ENCODE assay signal across 24 cellular contexts in genomic region chrX:132676102-132676501, GRCh38.
"Had no signal": no experiment of that assay in that cellular context is flagged by ENCODE, and none has a peak within 500 bp of the region (broad histone marks: within the 10 kb centered on the region; RNA-seq: fewer than 3 reads in every experiment).

No MANE protein-coding gene starts in this region.

- H3K4me3 Mint-ChIP-seq: activated CD8-positive, alpha-beta T cell treated with anti-CD3 and anti-CD28 coated beads, Interleukin-2, amount 10 ng/mL, durations not matched to agents 7 days and 5 days; activated T-helper 1 cell treated with anti-CD3 and anti-CD28 coated beads, Interleukin-12 subunit alpha, Interleukin-12 subunit beta, Interleukin-2, Interleukin-4 antibody, amounts not matched to agents 30 ng/mL and 10 ng/mL and 1 ng/mL, durations not matched to agents 14 hours and 24 hours and 36 hours; nephron progenitor cell; stimulated activated naive CD8-positive, alpha-beta T cell treated with anti-CD3 and anti-CD28 coated beads, Interleukin-15, amount 100 ng/mL, for 72 hours had no signal

- H3K27ac Mint-ChIP-seq: activated CD8-positive, alpha-beta T cell treated with anti-CD3 and anti-CD28 coated beads, Interleukin-2, amount 10 ng/mL, durations not matched to agents 7 days and 5 days; activated T-helper 1 cell treated with anti-CD3 and anti-CD28 coated beads, Interleukin-12 subunit alpha, Interleukin-12 subunit beta, Interleukin-2, Interleukin-4 antibody, amounts not matched to agents 30 ng/mL and 10 ng/mL and 1 ng/mL, durations not matched to agents 14 hours and 24 hours and 36 hours; nephron progenitor cell; stimulated activated naive CD8-positive, alpha-beta T cell treated with anti-CD3 and anti-CD28 coated beads, Interleukin-15, amount 100 ng/mL, for 72 hours had no signal

- H3K4me1 ChIP-seq: body of pancreas, right lobe of liver, suprapubic skin, tibial nerve, uterus had no signal

- H3K4me3 ChIP-seq: body of pancreas, cardiac muscle cell, right lobe of liver, skin epidermis, suprapubic skin, tibial nerve, uterus had no signal

- H3K27me3 Mint-ChIP-seq: stimulated activated naive CD8-positive, alpha-beta T cell treated with anti-CD3 and anti-CD28 coated beads, Interleukin-15, amount 100 ng/mL, for 72 hours had no signal

- H3K36me3 ChIP-seq: cardiac muscle cell, right lobe of liver, suprapubic skin, tibial nerve, uterus, WERI-Rb-1 had no signal

- H3K9me3 ChIP-seq: body of pancreas, right lobe of liver, suprapubic skin, tibial nerve, uterus had no signal

- H3K27me3 ChIP-seq: body of pancreas, cardiac muscle cell, suprapubic skin, uterus had no signal

- H3K27ac ChIP-seq: body of pancreas, cardiac muscle cell, right lobe of liver, skin epidermis, suprapubic skin, tibial nerve, uterus, WERI-Rb-1 had no signal

- H3K4me1 Mint-ChIP-seq: stimulated activated naive CD8-positive, alpha-beta T cell treated with anti-CD3 and anti-CD28 coated beads, Interleukin-15, amount 100 ng/mL, for 72 hours had no signal

- H3K36me3 Mint-ChIP-seq: stimulated activated effector memory CD8-positive, alpha-beta T cell treated with anti-CD3 and anti-CD28 coated beads, Interleukin-12 subunit alpha, Interleukin-12 subunit beta, amount 100 ng/mL, for 72 hours had no signal

- DNase-seq: activated CD4-positive, alpha-beta T cell treated with anti-CD3 and anti-CD28 coated beads for 1 hour; activated CD4-positive, alpha-beta T cell treated with anti-CD3 and anti-CD28 coated beads, Interleukin-2, amount 50 U/mL, for 1 hour; activated CD8-positive, alpha-beta T cell treated with anti-CD3 and anti-CD28 coated beads, Interleukin-2, amount 10 ng/mL, durations not matched to agents 7 days and 5 days; activated gamma-delta T cell; activated naive CD4-positive, alpha-beta T cell treated with anti-CD3 and anti-CD28 coated beads, Interleukin-2, amount 50 U/mL, for 16 hours; anterior cingulate cortex; erythroblast; foreskin fibroblast; left ventricle myocardium superior; midbrain; nephron progenitor cell; occipital lobe; right lobe of liver; stimulated activated CD4-positive, alpha-beta T cell treated with anti-CD3 and anti-CD28 coated beads, Interleukin-2, amount 100 ng/mL, for 24 hours; stimulated activated naive CD8-positive, alpha-beta T cell treated with anti-CD3 and anti-CD28 coated beads, Interleukin-15, amount 100 ng/mL, for 72 hours; uterus; WERI-Rb-1 had no signal

- H3K9me3 Mint-ChIP-seq: activated T-helper 1 cell treated with anti-CD3 and anti-CD28 coated beads, Interleukin-12 subunit alpha, Interleukin-12 subunit beta, Interleukin-2, Interleukin-4 antibody, amounts not matched to agents 30 ng/mL and 10 ng/mL and 1 ng/mL, durations not matched to agents 14 hours and 24 hours and 36 hours had no signal
